In the genomic region with DNA sequence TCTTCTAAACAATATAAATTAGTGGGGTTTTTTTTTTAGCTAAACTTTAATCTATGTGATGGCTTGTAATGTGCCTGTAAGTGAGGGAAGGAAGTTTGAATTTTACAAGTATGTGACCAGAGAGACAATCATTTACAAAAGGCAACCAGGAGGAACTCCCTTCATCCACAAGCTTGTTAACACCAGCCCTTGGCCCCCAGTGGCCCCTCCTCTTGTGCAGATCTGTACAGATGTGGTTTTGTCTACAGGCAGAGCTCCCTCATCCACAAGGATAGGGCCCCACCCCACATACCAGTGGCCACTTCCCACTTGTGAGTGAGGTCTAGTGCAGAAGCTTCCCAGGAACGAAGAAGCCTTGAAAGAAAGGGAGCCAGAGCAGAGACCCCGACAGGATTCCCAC, we compare ENCODE assay signal across 33 cellular contexts.
"Had no signal": no experiment of that assay in that cellular context is flagged by ENCODE, and none has a peak within 500 bp of the region (broad histone marks: within the 10 kb centered on the region; RNA-seq: fewer than 3 reads in every experiment).

No MANE protein-coding gene starts in this region.

- H3K27me3 ChIP-seq: adrenal gland, body of pancreas, SJCRH30 had no signal

- ATAC-seq: activated CD8-positive, alpha-beta memory T cell treated with anti-CD3 and anti-CD28 coated beads, Interleukin-2, amount 10 ng/mL, durations not matched to agents 7 days and 5 days; activated naive CD4-positive, alpha-beta T cell treated with anti-CD3 and anti-CD28 coated beads, Interleukin-2, amount 50 U/mL, for 72 hours; body of pancreas; K562; T-cell; T-helper 17 cell had no signal

- H3K4me1 ChIP-seq: adrenal gland, body of pancreas, SJCRH30 had no signal

- H3K27ac ChIP-seq: adrenal gland, body of pancreas, SJCRH30, WERI-Rb-1 had no signal

- DNase-seq: activated CD4-positive, alpha-beta memory T cell treated with anti-CD3 and anti-CD28 coated beads, Interleukin-2, amount 10 ng/mL, durations not matched to agents 7 days and 5 days; activated CD4-positive, alpha-beta T cell treated with anti-CD3 and anti-CD28 coated beads for 1 hour; activated CD4-positive, alpha-beta T cell treated with anti-CD3 and anti-CD28 coated beads for 48 hours; activated CD4-positive, CD25-positive, alpha-beta regulatory T cell; activated CD8-positive, alpha-beta memory T cell treated with anti-CD3 and anti-CD28 coated beads for 24 hours; activated CD8-positive, alpha-beta memory T cell treated with anti-CD3 and anti-CD28 coated beads, Interleukin-2, amount 10 ng/mL, durations not matched to agents 7 days and 5 days; activated gamma-delta T cell treated with Interleukin-2 at 50 U/mL for 16 hours; activated naive CD4-positive, alpha-beta T cell treated with anti-CD3 and anti-CD28 coated beads for 36 hours; activated T-cell treated with anti-CD3 and anti-CD28 coated beads, Interleukin-2, amount 50 U/mL, for 1 hour; body of pancreas; caudate nucleus; cerebellar nuclear complex; NCI-H1092 treated with DMSO at 0.1 percent for 48 hours; NCI-H1417; NCI-H146; NCI-H187; NCI-H2029 treated with DMSO at 0.1 percent for 48 hours; NCI-H2107; NCI-H2171; NCI-H510A; NCI-H526; NCI-H748 treated with DMSO at 0.1 percent for 48 hours; SHP77; SJCRH30; SK-N-SH; T-cell; T-helper 17 cell; WERI-Rb-1 had no signal

- H3K9me3 ChIP-seq: adrenal gland, body of pancreas, SJCRH30, SK-N-SH had no signal

- H3K4me3 ChIP-seq: adrenal gland, body of pancreas, K562, SJCRH30 had no signal

- H3K4me2 ChIP-seq: SK-N-SH had no signal

- FAIRE-seq: astrocyte, bronchial epithelial cell, K562 had no signal

- H3K9me2 ChIP-seq: SK-N-SH had no signal

- H3K36me3 ChIP-seq: adrenal gland, SJCRH30, WERI-Rb-1 had no signal
